12 cellular contexts compared by ENCODE assay signal in the genomic region with DNA sequence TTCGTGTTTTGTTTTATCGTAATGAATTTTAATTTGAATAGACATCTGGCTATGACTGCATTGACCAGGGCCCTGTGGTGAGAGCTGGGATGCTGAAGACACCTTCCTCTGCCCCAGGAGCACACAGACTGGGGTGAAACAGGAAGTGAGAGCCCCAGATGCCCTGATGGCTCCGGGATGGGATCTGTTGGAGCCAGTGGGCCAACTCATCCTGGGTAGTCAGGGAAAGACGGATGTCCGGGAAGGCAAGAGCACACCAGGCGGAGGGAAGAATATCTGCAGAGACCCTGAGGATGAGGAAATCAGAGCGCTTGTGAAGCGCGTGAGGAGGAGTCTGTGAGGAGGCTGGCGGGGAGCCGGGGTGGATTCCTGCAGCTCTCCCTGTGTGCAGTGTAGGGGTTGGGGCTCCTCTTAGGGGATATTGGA.
DNase-seq lines count a peak whose midpoint lies in the region; ATAC-seq and TF ChIP-seq lines count a peak whose summit lies in the region.
"Had no signal": no experiment of that assay in that cellular context is flagged by ENCODE, and none has a peak within 500 bp of the region (broad histone marks: within the 10 kb centered on the region; RNA-seq: fewer than 3 reads in every experiment).

No MANE protein-coding gene starts in this region.

- CTCF ChIA-PET in WTC11 (lab: Charles Lee), result interaction anchor here (1.1 to 2.5 kb wide), 6 partner anchors 10 to 104 kb away, joined by 3 to 10 read pairs (median 5); a partner anchor contains a TSS

- DNase-seq in Daoy (ENCODE audit: low read depth) (peak; percentile 76), WTC11 (ENCODE audit: low spot score) (no peak), heart left ventricle (peak in 4 of 5 donors; percentile 41 to 65 (median 56)), activated gamma-delta T cell (lab: John Stamatoyannopoulos, UW) (no peak), DMS79 (lab: John Stamatoyannopoulos, UW) (no peak), NCI-H510A (lab: John Stamatoyannopoulos, UW) (no peak)
- DNase-seq in stimulated activated CD4-positive, alpha-beta T cell treated with anti-CD3 and anti-CD28 coated beads, Interleukin-4, amount 100 ng/mL, for 1 hour, result no peak
- DNase-seq: activated B cell treated with CpG ODN at 0.5 μM for 24 hours; effector memory CD4-positive, alpha-beta T cell; naive B cell; NCI-H2081 treated with DMSO at 0.1 percent for 48 hours had no signal

- TF ChIP-seq CTCF in WTC11 (IDR thresholded peaks at IDR 0.05) (no peak), heart left ventricle (IDR thresholded peaks at IDR 0.05) (peak in 5 of 12 donors; percentile 8 to 26 (median 19))

- no peaks in the 10 kb centered on the region for H3K9me3 ChIP-seq in heart left ventricle
- no peaks in the 10 kb centered on the region for H3K9me3 ChIP-seq in skeletal muscle satellite cell (replicated peaks; ENCODE audit: low read length)

- H3K4me3 ChIP-seq in heart left ventricle (peak overlapping the region in 11 of 12 donors; percentile 12 to 52 (median 36)), skeletal muscle satellite cell (ENCODE audit: low read length) (no peak overlapping the region)

- no peak overlapping the region for H3K9ac ChIP-seq in skeletal muscle satellite cell (ENCODE audit: low read depth, low read length)

- 42 to 73% (median 57%) methylated on average over 11 of the region's 11 CpGs for WGBS in heart left ventricle, 4 donors

- POLR2A ChIA-PET in WTC11 (lab: Charles Lee), result no interaction called here

- H3K36me3 Mint-ChIP-seq in WTC11, result peaks cover 14% of the 10 kb centered on the region

- H3K9me3 Mint-ChIP-seq in WTC11, result peaks cover 3% of the 10 kb centered on the region; the same call in 1 of the 2 replicates
- H3K9me3 Mint-ChIP-seq: activated B cell treated with CpG ODN at 0.5 μM for 24 hours, naive B cell had no signal

- H3K27ac Mint-ChIP-seq in WTC11, result peak overlapping the region; percentile 82
- H3K27ac Mint-ChIP-seq: activated B cell treated with CpG ODN at 0.5 μM for 24 hours had no signal

- H3K27me3 ChIP-seq in heart left ventricle (no peaks in the 10 kb centered on the region), skeletal muscle satellite cell (ENCODE audit: control insufficient read depth, insufficient read depth, low read length) (no peaks in the 10 kb centered on the region)

- H3K4me2 ChIP-seq in skeletal muscle satellite cell (ENCODE audit: low read length), result peak overlapping the region; percentile 17

- H3K4me1 ChIP-seq in heart left ventricle (peaks cover 5 to 65% (median 27%) of the 10 kb centered on the region in 12 donors), skeletal muscle satellite cell (ENCODE audit: control insufficient read depth, insufficient read depth, low read length) (peaks cover 14% of the 10 kb centered on the region)

- intact Hi-C loops in heart left ventricle (cut with DNase I), result loop anchor here in 1 of 10 donors (10.0 kb wide), 1 partner anchor 105 kb away; a partner anchor contains a TSS

- H3K36me3 ChIP-seq in heart left ventricle (peaks cover 0 to 5% (median 0%) of the 10 kb centered on the region in 9 donors), skeletal muscle satellite cell (ENCODE audit: insufficient read depth, low read length) (no peaks in the 10 kb centered on the region)

- no peak for TF ChIP-seq POLR2A in heart left ventricle (IDR thresholded peaks at IDR 0.05)

- H3K4me1 Mint-ChIP-seq in WTC11, result peaks cover 15% of the 10 kb centered on the region

- peak; percentile 48 for ATAC-seq in WTC11
- ATAC-seq in heart left ventricle, result peak; percentile 38 to 69 (median 58)

- peak overlapping the region in 11 of 12 donors; percentile 59 to 88 (median 80) for H3K27ac ChIP-seq in heart left ventricle

- no peak overlapping the region for H3K4me3 Mint-ChIP-seq in WTC11
- H3K4me3 Mint-ChIP-seq: activated B cell treated with CpG ODN at 0.5 μM for 24 hours, naive B cell had no signal

- no peaks in the 10 kb centered on the region for H3K27me3 Mint-ChIP-seq in WTC11 (ENCODE audit: low read depth)
- H3K27me3 Mint-ChIP-seq: activated B cell treated with CpG ODN at 0.5 μM for 24 hours, naive B cell had no signal

TF ChIP-seq in WTC11, 78 proteins besides CTCF, POLR2A, EP300 and RAD21 (continues in another document):
- TF ChIP-seq, protein P1, sequence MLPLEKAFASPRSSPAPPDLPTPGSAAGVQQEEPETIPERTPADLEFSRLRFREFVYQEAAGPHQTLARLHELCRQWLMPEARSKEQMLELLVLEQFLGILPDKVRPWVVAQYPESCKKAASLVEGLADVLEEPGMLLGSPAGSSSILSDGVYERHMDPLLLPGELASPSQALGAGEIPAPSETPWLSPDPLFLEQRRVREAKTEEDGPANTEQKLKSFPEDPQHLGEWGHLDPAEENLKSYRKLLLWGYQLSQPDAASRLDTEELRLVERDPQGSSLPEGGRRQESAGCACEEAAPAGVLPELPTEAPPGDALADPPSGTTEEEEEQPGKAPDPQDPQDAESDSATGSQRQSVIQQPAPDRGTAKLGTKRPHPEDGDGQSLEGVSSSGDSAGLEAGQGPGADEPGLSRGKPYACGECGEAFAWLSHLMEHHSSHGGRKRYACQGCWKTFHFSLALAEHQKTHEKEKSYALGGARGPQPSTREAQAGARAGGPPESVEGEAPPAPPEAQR (CRISPR knock-in tag; IDR thresholded peaks at IDR 0.05), result no peak
- TF ChIP-seq ZNF263 (CRISPR knock-in tag; IDR thresholded peaks at IDR 0.05; ENCODE audit: low read depth), result no peak
- TF ChIP-seq, protein P2, sequence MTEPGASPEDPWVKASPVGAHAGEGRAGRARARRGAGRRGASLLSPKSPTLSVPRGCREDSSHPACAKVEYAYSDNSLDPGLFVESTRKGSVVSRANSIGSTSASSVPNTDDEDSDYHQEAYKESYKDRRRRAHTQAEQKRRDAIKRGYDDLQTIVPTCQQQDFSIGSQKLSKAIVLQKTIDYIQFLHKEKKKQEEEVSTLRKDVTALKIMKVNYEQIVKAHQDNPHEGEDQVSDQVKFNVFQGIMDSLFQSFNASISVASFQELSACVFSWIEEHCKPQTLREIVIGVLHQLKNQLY (CRISPR knock-in tag; IDR thresholded peaks at IDR 0.05), result no peak
- no peak for TF ChIP-seq SOX15 (CRISPR knock-in tag; IDR thresholded peaks at IDR 0.05)
- TF ChIP-seq GABPB1 (CRISPR knock-in tag; IDR thresholded peaks at IDR 0.05), result no peak
- no peak for TF ChIP-seq MYBL2 (CRISPR knock-in tag; IDR thresholded peaks at IDR 0.05)
- TF ChIP-seq, protein P3, sequence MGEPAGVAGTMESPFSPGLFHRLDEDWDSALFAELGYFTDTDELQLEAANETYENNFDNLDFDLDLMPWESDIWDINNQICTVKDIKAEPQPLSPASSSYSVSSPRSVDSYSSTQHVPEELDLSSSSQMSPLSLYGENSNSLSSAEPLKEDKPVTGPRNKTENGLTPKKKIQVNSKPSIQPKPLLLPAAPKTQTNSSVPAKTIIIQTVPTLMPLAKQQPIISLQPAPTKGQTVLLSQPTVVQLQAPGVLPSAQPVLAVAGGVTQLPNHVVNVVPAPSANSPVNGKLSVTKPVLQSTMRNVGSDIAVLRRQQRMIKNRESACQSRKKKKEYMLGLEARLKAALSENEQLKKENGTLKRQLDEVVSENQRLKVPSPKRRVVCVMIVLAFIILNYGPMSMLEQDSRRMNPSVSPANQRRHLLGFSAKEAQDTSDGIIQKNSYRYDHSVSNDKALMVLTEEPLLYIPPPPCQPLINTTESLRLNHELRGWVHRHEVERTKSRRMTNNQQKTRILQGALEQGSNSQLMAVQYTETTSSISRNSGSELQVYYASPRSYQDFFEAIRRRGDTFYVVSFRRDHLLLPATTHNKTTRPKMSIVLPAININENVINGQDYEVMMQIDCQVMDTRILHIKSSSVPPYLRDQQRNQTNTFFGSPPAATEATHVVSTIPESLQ (CRISPR knock-in tag; IDR thresholded peaks at IDR 0.05), result no peak
- TF ChIP-seq, protein P4, sequence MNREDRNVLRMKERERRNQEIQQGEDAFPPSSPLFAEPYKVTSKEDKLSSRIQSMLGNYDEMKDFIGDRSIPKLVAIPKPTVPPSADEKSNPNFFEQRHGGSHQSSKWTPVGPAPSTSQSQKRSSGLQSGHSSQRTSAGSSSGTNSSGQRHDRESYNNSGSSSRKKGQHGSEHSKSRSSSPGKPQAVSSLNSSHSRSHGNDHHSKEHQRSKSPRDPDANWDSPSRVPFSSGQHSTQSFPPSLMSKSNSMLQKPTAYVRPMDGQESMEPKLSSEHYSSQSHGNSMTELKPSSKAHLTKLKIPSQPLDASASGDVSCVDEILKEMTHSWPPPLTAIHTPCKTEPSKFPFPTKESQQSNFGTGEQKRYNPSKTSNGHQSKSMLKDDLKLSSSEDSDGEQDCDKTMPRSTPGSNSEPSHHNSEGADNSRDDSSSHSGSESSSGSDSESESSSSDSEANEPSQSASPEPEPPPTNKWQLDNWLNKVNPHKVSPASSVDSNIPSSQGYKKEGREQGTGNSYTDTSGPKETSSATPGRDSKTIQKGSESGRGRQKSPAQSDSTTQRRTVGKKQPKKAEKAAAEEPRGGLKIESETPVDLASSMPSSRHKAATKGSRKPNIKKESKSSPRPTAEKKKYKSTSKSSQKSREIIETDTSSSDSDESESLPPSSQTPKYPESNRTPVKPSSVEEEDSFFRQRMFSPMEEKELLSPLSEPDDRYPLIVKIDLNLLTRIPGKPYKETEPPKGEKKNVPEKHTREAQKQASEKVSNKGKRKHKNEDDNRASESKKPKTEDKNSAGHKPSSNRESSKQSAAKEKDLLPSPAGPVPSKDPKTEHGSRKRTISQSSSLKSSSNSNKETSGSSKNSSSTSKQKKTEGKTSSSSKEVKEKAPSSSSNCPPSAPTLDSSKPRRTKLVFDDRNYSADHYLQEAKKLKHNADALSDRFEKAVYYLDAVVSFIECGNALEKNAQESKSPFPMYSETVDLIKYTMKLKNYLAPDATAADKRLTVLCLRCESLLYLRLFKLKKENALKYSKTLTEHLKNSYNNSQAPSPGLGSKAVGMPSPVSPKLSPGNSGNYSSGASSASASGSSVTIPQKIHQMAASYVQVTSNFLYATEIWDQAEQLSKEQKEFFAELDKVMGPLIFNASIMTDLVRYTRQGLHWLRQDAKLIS (CRISPR knock-in tag; IDR thresholded peaks at IDR 0.05; ENCODE audit: borderline replicate concordance), result no peak

Comparison
In these comparisons a context has a peak if more than half of its experiments do, and no peak if none do; other contexts are left out.
1. DNase-seq: peak in Daoy (single experiment) and heart left ventricle (4 of 5); none in WTC11 (single experiment), stimulated activated CD4-positive, alpha-beta T cell treated with anti-CD3 and anti-CD28 coated beads, Interleukin-4, amount 100 ng/mL, for 1 hour (single experiment), activated gamma-delta T cell (single experiment), DMS79 (single experiment) and NCI-H510A (single experiment).